In genomic region chr16:52721331-52721730, GRCh38 we compare ENCODE assay signal across 21 cellular contexts.
"Had no signal": no experiment of that assay in that cellular context is flagged by ENCODE, and none has a peak within 500 bp of the region (broad histone marks: within the 10 kb centered on the region; RNA-seq: fewer than 3 reads in every experiment).

No MANE protein-coding gene starts in this region.

- DNase-seq: effector CD4-positive, alpha-beta T cell; foreskin melanocyte; head of caudate nucleus; kidney; left cardiac atrium; left ventricle myocardium superior; mesenchymal stem cell; midbrain; occipital lobe; pancreas; right cardiac atrium; stimulated activated CD4-positive, alpha-beta T cell treated with anti-CD3 and anti-CD28 coated beads, Interleukin-4, amount 100 ng/mL, for 1 hour; stimulated activated CD8-positive, alpha-beta memory T cell treated with anti-CD3 and anti-CD28 coated beads, Interleukin-4, amount 100 ng/mL, for 48 hours; stimulated activated naive CD8-positive, alpha-beta T cell treated with anti-CD3 and anti-CD28 coated beads, Interleukin-15, Interleukin-2, amounts not matched to agents 100 U/mL and 50 U/mL, for 24 hours; thyroid gland; upper lobe of left lung; uterus had no signal

- ATAC-seq: left cardiac atrium; left ventricle myocardium superior; natural killer cell treated with Interleukin-12 subunit alpha and Interleukin-12 subunit beta and Interleukin-15 and Interleukin-18, amount 100 ng/mL, for 72 hours; pancreas; right cardiac atrium; stimulated activated effector memory CD8-positive, alpha-beta T cell treated with anti-CD3 and anti-CD28 coated beads, Interleukin-12 subunit alpha, Interleukin-12 subunit beta, amount 100 ng/mL, for 72 hours; stimulated activated naive CD8-positive, alpha-beta T cell treated with anti-CD3 and anti-CD28 coated beads, Interleukin-15, Interleukin-2, amounts not matched to agents 100 U/mL and 50 U/mL, for 24 hours had no signal

- H3K4me3 Mint-ChIP-seq: natural killer cell treated with Interleukin-12 subunit alpha and Interleukin-12 subunit beta and Interleukin-15 and Interleukin-18, amount 100 ng/mL, for 72 hours; stimulated activated effector memory CD8-positive, alpha-beta T cell treated with anti-CD3 and anti-CD28 coated beads, Interleukin-12 subunit alpha, Interleukin-12 subunit beta, amount 100 ng/mL, for 72 hours had no signal

- H3K27ac Mint-ChIP-seq: natural killer cell treated with Interleukin-12 subunit alpha and Interleukin-12 subunit beta and Interleukin-15 and Interleukin-18, amount 100 ng/mL, for 72 hours; stimulated activated effector memory CD8-positive, alpha-beta T cell treated with anti-CD3 and anti-CD28 coated beads, Interleukin-12 subunit alpha, Interleukin-12 subunit beta, amount 100 ng/mL, for 72 hours had no signal

- H3K4me1 Mint-ChIP-seq: stimulated activated effector memory CD8-positive, alpha-beta T cell treated with anti-CD3 and anti-CD28 coated beads, Interleukin-12 subunit alpha, Interleukin-12 subunit beta, amount 100 ng/mL, for 72 hours had no signal

- H3K36me3 Mint-ChIP-seq: natural killer cell treated with Interleukin-12 subunit alpha and Interleukin-12 subunit beta and Interleukin-15 and Interleukin-18, amount 100 ng/mL, for 72 hours; stimulated activated effector memory CD8-positive, alpha-beta T cell treated with anti-CD3 and anti-CD28 coated beads, Interleukin-12 subunit alpha, Interleukin-12 subunit beta, amount 100 ng/mL, for 72 hours had no signal

- H3K27ac ChIP-seq: hepatocyte, pancreas, suprapubic skin, thyroid gland, upper lobe of left lung, uterus had no signal
